9 cellular contexts compared by ENCODE assay signal in the genomic region with DNA sequence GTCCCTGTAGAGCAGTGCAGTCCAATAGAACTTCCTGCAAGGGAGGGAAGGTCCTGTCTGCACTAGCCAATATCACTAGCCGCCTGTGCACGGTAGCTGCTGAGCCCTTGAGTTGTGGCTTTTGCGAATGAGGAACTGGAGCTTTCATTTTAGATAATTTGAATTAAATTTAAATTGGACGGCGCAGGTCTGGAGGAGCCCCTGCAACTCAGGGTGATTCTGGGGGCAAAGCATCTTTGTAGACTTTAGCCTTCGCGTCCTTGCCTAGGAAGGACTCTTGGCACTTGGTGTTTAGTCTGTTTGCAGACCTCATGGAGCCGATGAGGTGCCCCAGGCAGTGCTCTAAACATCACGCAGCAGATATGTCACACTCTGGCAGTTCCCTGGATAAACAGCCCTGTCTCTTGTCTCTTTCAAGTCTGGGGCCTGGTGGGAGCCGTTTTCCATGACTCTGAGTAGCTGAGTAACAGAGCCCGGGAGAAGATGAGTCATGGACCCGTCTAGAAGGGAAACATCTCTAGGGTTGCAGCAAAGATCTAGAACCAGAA.
A peak's percentile ranks its signal among the peaks of the same experiment; 100 is the strongest.
DNase-seq lines count a peak whose midpoint lies in the region; ATAC-seq and TF ChIP-seq lines count a peak whose summit lies in the region.
"Had no signal": no experiment of that assay in that cellular context is flagged by ENCODE, and none has a peak within 500 bp of the region (broad histone marks: within the 10 kb centered on the region; RNA-seq: fewer than 3 reads in every experiment).

No MANE protein-coding gene starts in this region.

- H3K4me1 Mint-ChIP-seq in activated naive CD8-positive, alpha-beta T cell treated with anti-CD3 and anti-CD28 coated beads, Interleukin-2, amount 50 U/mL, for 24 hours: peaks cover 33% of the 10 kb centered on the region

- H3K36me3 ChIP-seq in HUES6 (ENCODE audit: control insufficient read depth, insufficient read depth, low read length): 0 out of 2 replicates have a peak, but pooled peaks cover 3% of the 10 kb centered on the region
- H3K36me3 ChIP-seq in lung (ENCODE audit: control insufficient read depth in 2 of 2, insufficient read depth in 2 of 2, low read length in 2 of 2): no peaks in the 10 kb centered on the region
- peaks cover 0 to 24% (median 14%) of the 10 kb centered on the region in 4 donors for H3K36me3 ChIP-seq in stomach
- H3K36me3 ChIP-seq: neutrophil had no signal

- peak overlapping the region; percentile 71 for H3K27ac Mint-ChIP-seq in activated naive CD8-positive, alpha-beta T cell treated with anti-CD3 and anti-CD28 coated beads, Interleukin-2, amount 50 U/mL, for 24 hours

- H3K4me3 Mint-ChIP-seq in activated naive CD8-positive, alpha-beta T cell treated with anti-CD3 and anti-CD28 coated beads, Interleukin-2, amount 50 U/mL, for 24 hours: peak overlapping the region; percentile 13

- DNase-seq in GM12865 (ENCODE audit: low read depth) (peak; percentile 70), lung (ENCODE audit: low spot score) (no peak), T-helper 2 cell (no peak), NCI-H1436 treated with DMSO at 0.1 percent for 48 hours (lab: John Stamatoyannopoulos, UW) (no peak), stomach (no peak)
- no peak for DNase-seq in activated naive CD8-positive, alpha-beta T cell treated with anti-CD3 and anti-CD28 coated beads, Interleukin-2, amount 50 U/mL, for 24 hours

- H3K36me3 Mint-ChIP-seq in activated naive CD8-positive, alpha-beta T cell treated with anti-CD3 and anti-CD28 coated beads, Interleukin-2, amount 50 U/mL, for 24 hours (ENCODE audit: low read depth): peaks cover 12% of the 10 kb centered on the region

- peak overlapping the region; percentile 3; the same call in 1 of the 2 replicates for H3K27ac ChIP-seq in HUES6 (ENCODE audit: low read depth, low read length)
- peak overlapping the region; percentile 1 to 28 for H3K27ac ChIP-seq in lung (ENCODE audit: low read depth in 1 of 2, low read length in 1 of 2)
- peak overlapping the region in 2 of 5 donors; percentile 36 to 47 for H3K27ac ChIP-seq in stomach
- H3K27ac ChIP-seq: neutrophil had no signal

- peak overlapping the region; percentile 14 for H3K9ac ChIP-seq in HUES6 (ENCODE audit: low read length)

- no peak for TF ChIP-seq EP300 in stomach (IDR thresholded peaks at IDR 0.05)

- intact Hi-C loops in stomach (cut with DNase I; ENCODE audit: low total_unique reads): no loop called here

- WGBS in lung, 2 donors: 52 to 66% methylated on average over 12 of the region's 12 CpGs
- WGBS in stomach, 5 donors: 64 to 70% (median 65%) methylated on average over 11 to 12 of the region's 12 CpGs

- H3K27me3 ChIP-seq in HUES6 (ENCODE audit: control insufficient read depth, insufficient read depth, low read length): no peaks in the 10 kb centered on the region
- no peaks in the 10 kb centered on the region for H3K27me3 ChIP-seq in lung (ENCODE audit: control insufficient read depth, insufficient read depth)
- H3K27me3 ChIP-seq in stomach: no peaks in the 10 kb centered on the region
- H3K27me3 ChIP-seq: neutrophil had no signal

- no peak for TF ChIP-seq POLR2A in stomach (IDR thresholded peaks at IDR 0.05)

- H3K4me1 ChIP-seq in HUES6 (ENCODE audit: control insufficient read depth, insufficient read depth, low read length) (peaks cover 16% of the 10 kb centered on the region; the same call in 1 of the 2 replicates), lung (ENCODE audit: control insufficient read depth in 2 of 2, insufficient read depth in 2 of 2, low read length in 2 of 2) (peaks cover 3 to 6% of the 10 kb centered on the region in 2 donors), stomach (peaks cover 0 to 23% (median 5%) of the 10 kb centered on the region in 4 donors)

- no peaks in the 10 kb centered on the region for H3K9me3 Mint-ChIP-seq in activated naive CD8-positive, alpha-beta T cell treated with anti-CD3 and anti-CD28 coated beads, Interleukin-2, amount 50 U/mL, for 24 hours

- H3K9me3 ChIP-seq in HUES6 (ENCODE audit: control insufficient read depth, insufficient read depth, low read depth, low read length): no peaks in the 10 kb centered on the region
- H3K9me3 ChIP-seq in lung (ENCODE audit: control insufficient read depth in 2 of 2, insufficient read depth in 1 of 2, low read length in 1 of 2): no peaks in the 10 kb centered on the region
- H3K9me3 ChIP-seq in stomach: no peaks in the 10 kb centered on the region
- H3K9me3 ChIP-seq: neutrophil had no signal

- no peak overlapping the region for H3K4me3 ChIP-seq in GM12865 (ENCODE audit: low read depth, low read length)
- no peak overlapping the region for H3K4me3 ChIP-seq in HUES6 (ENCODE audit: low read depth, low read length)
- no peak overlapping the region for H3K4me3 ChIP-seq in lung
- H3K4me3 ChIP-seq in stomach: no peak overlapping the region

- peak; percentile 67 for ATAC-seq in GM21526 (IDR thresholded peaks at IDR 0.05; ENCODE audit: low FRiP score, unreplicated experiment)
- peak; percentile 82 for ATAC-seq in activated naive CD8-positive, alpha-beta T cell treated with anti-CD3 and anti-CD28 coated beads, Interleukin-2, amount 50 U/mL, for 24 hours
- ATAC-seq in lung (ENCODE audit: insufficient read depth, low FRiP score): no peak

- TF ChIP-seq CTCF in GM12865 (IDR thresholded peaks at IDR 0.05; ENCODE audit: insufficient read depth, low read depth, low read length, missing control alignments) (no peak), lung (IDR thresholded peaks at IDR 0.05; ENCODE audit: control extremely low read depth, extremely low read depth) (no peak), stomach (IDR thresholded peaks at IDR 0.05) (no peak)

- no peaks in the 10 kb centered on the region for H3K27me3 Mint-ChIP-seq in activated naive CD8-positive, alpha-beta T cell treated with anti-CD3 and anti-CD28 coated beads, Interleukin-2, amount 50 U/mL, for 24 hours
